Comparison of ENCODE assay signal across 9 cellular contexts in genomic region chr13:26529441-26529840, GRCh38. TPM values are rescaled to one million over a fixed set of nuclear protein-coding genes. Genes with fewer than 3 reads are reported as not detected.
DNase-seq lines count a peak whose midpoint lies in the region; ATAC-seq and TF ChIP-seq lines count a peak whose summit lies in the region.
"Had no signal": no experiment of that assay in that cellular context is flagged by ENCODE, and none has a peak within 500 bp of the region (broad histone marks: within the 10 kb centered on the region; RNA-seq: fewer than 3 reads in every experiment).

No MANE protein-coding gene starts in this region.

- DNase-seq in GM13976 (ENCODE audit: low spot score) (peak; percentile 41), NB4 (ENCODE audit: low read depth) (peak; percentile 63), choroid plexus epithelial cell (ENCODE audit: low read depth) (peak; percentile 83), ovary (peak in 4 of 5 donors; percentile 16 to 45 (median 32)), ureter (ENCODE audit: low spot score) (no peak), osteocyte (ENCODE audit: extremely low spot score, unreplicated experiment) (no peak)

- H3K27ac ChIP-seq in ovary = no peak overlapping the region

- no peaks in the 10 kb centered on the region for H3K9me3 Mint-ChIP-seq in osteocyte (ENCODE audit: unreplicated experiment)

- H3K27me3 ChIP-seq in ovary = no peaks in the 10 kb centered on the region

- no peak for TF ChIP-seq POLR2A in NB4 (IDR thresholded peaks at IDR 0.05; ENCODE audit: extremely low read depth, insufficient read length)
- no peak for TF ChIP-seq POLR2A in ovary (IDR thresholded peaks at IDR 0.05)

- no peak for TF ChIP-seq CTCF in GM13976 (IDR thresholded peaks at IDR 0.05; ENCODE audit: borderline replicate concordance, control extremely low read depth, extremely low read depth, insufficient read depth, missing control alignments)
- TF ChIP-seq CTCF in NB4 (IDR thresholded peaks at IDR 0.05; ENCODE audit: low read depth, low read length) = no peak
- TF ChIP-seq CTCF in choroid plexus epithelial cell (conservative IDR thresholded peaks at IDR 0.05; ENCODE audit: low read depth, low read length) = no peak
- TF ChIP-seq CTCF in ovary (IDR thresholded peaks at IDR 0.05) = no peak
- TF ChIP-seq CTCF in osteocyte (IDR thresholded peaks at IDR 0.05) = no peak

- in situ Hi-C loops in GM13976 (cut with MboI; ENCODE audit: low sequenced_read_pairs, unreplicated experiment) = no loop called here

- peaks cover 27% of the 10 kb centered on the region for H3K27me3 Mint-ChIP-seq in osteocyte (ENCODE audit: unreplicated experiment)

- TF ChIP-seq EP300 in ovary (IDR thresholded peaks at IDR 0.05) = no peak

- ATAC-seq in HG03521 (IDR thresholded peaks at IDR 0.05; ENCODE audit: unreplicated experiment) (no peak), HG03439 (IDR thresholded peaks at IDR 0.05; ENCODE audit: unreplicated experiment) (no peak)

- H3K27ac Mint-ChIP-seq in osteocyte (ENCODE audit: unreplicated experiment) = no peak overlapping the region
- H3K27ac Mint-ChIP-seq: IgD-negative memory B cell had no signal

- no peaks in the 10 kb centered on the region for H3K36me3 ChIP-seq in ovary

- no peaks in the 10 kb centered on the region for H3K36me3 Mint-ChIP-seq in osteocyte (ENCODE audit: unreplicated experiment)
- H3K36me3 Mint-ChIP-seq: IgD-negative memory B cell had no signal

- H3K4me3 ChIP-seq in NB4 (ENCODE audit: low read depth, low read length) (no peak overlapping the region), choroid plexus epithelial cell (ENCODE audit: low read depth, low read length) (no peak overlapping the region), ovary (no peak overlapping the region)

- intact Hi-C loops in ovary (cut with DNase I) = no loop called here

- no peaks in the 10 kb centered on the region for H3K4me1 ChIP-seq in ovary (ENCODE audit: insufficient read depth)

- H3K9me3 ChIP-seq in ovary = no peaks in the 10 kb centered on the region

- WGBS in ovary, 3 donors = 7 to 20% (median 7%) methylated on average over 6 of the region's 6 CpGs

- H3K4me3 Mint-ChIP-seq in osteocyte (ENCODE audit: unreplicated experiment) = no peak overlapping the region
- H3K4me3 Mint-ChIP-seq: IgD-negative memory B cell had no signal

- H3K4me1 Mint-ChIP-seq in osteocyte (ENCODE audit: unreplicated experiment) = no peaks in the 10 kb centered on the region
- H3K4me1 Mint-ChIP-seq: IgD-negative memory B cell had no signal

RNA-seq across cellular contexts. Expression of gene WASF3, which starts 28.0 kb away (rescaled TPM):
- total RNA-seq in ovary = 10 to 100 TPM; 12.0 to 37.1 (median 34.6) TPM
- polyA plus RNA-seq in ovary = 10 to 100 TPM; 11.5 to 28.4 TPM
- 27.1 TPM for total RNA-seq in ureter
- total RNA-seq in osteocyte = 17.1 and 20.0 TPM in 2 replicates
- polyA plus RNA-seq: IgD-negative memory B cell had no signal

Comparison
In these comparisons a context has a peak if more than half of its experiments do, and no peak if none do; other contexts are left out.
1. DNase-seq: peak in GM13976 (single experiment), NB4 (single experiment), choroid plexus epithelial cell (single experiment) and ovary (4 of 5); none in ureter (single experiment) and osteocyte (single experiment).